In the genomic region with DNA sequence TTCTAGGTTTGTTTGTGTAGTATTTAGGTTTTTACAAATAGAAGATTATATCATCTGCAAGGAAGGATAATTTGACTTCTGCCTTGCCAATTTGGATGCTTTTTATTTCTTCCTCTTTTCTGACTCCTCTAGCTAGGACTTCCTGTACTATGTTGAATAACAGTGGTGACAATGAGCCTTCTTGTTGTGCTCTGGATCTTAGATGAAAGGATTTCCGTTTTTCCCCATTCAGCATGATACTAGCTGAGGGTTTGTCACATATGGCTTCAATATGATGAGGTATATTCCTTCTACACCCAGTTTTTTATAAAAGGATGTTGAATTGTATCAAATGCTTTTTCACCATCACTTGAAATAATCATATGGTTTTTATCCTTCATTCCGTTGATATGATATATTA, we compare ENCODE assay signal across 24 cellular contexts.
"Had no signal": no experiment of that assay in that cellular context is flagged by ENCODE, and none has a peak within 500 bp of the region (broad histone marks: within the 10 kb centered on the region; RNA-seq: fewer than 3 reads in every experiment).

No MANE protein-coding gene starts in this region.

- DNase-seq: immature natural killer cell; kidney; left colon; left lung; lower lobe of right lung; mammary epithelial cell; mesenchymal stem cell; naive thymus-derived CD8-positive, alpha-beta T cell; nucleus accumbens; pancreas; posterior cingulate gyrus; retina; right cardiac atrium; stimulated activated CD4-positive, alpha-beta T cell treated with anti-CD3 and anti-CD28 coated beads, Interleukin-12 subunit alpha, Interleukin-12 subunit beta, amount 100 ng/mL, for 4 hours; stimulated activated CD4-positive, alpha-beta T cell treated with anti-CD3 and anti-CD28 coated beads, Interleukin-15, amount 100 ng/mL, for 24 hours; stimulated activated CD4-positive, alpha-beta T cell treated with anti-CD3 and anti-CD28 coated beads, Interleukin-2, amount 100 ng/mL, for 24 hours; stimulated activated CD4-positive, alpha-beta T cell treated with anti-CD3 and anti-CD28 coated beads, Interleukin-4, amount 100 ng/mL, for 1 hour; stimulated activated naive B cell treated with anti-CD40 and anti-IgM and Interleukin-4, amounts not matched to agents 10 μg/mL and 1 μg/mL and 100 μg/mL, for 72 hours; stimulated activated naive CD8-positive, alpha-beta T cell treated with anti-CD3 and anti-CD28 coated beads, Interleukin-15, Interleukin-2, amounts not matched to agents 100 U/mL and 50 U/mL, for 24 hours; stomach; testis; thyroid gland; transverse colon; upper lobe of left lung had no signal
